25 cellular contexts compared by ENCODE assay signal in the genomic region with DNA sequence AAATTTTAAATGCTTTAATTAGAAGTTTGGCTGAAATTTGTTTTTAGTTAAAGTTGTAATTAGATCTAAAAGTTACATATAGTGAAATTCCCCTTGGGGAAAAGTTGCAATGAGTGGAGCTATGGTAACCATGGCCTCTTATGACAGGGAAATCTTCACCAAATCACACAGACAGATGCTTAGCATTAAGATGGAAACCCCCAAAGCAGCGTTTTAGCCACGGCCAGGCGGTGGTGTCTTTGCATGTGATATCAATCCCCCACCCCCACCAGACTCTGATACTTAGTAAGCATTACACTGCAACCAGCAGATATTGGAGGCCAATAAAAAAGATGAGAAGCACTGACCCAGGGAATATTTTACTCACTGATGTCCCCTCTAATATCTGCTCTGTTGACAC.
"Had no signal": no experiment of that assay in that cellular context is flagged by ENCODE, and none has a peak within 500 bp of the region (broad histone marks: within the 10 kb centered on the region; RNA-seq: fewer than 3 reads in every experiment).

No MANE protein-coding gene starts in this region.

- H3K27ac ChIP-seq: coronary artery, epithelial cell of prostate, gastroesophageal sphincter, prostate gland, testis, uterus had no signal

- H3K27me3 ChIP-seq: gastroesophageal sphincter, testis, uterus had no signal

- H3K27ac Mint-ChIP-seq: activated CD4-positive, alpha-beta T cell treated with anti-CD3 and anti-CD28 coated beads for 36 hours; activated naive CD8-positive, alpha-beta T cell treated with anti-CD3 and anti-CD28 coated beads, Interleukin-2, amount 10 ng/mL, durations not matched to agents 7 days and 5 days; mesothelial cell of epicardium; WTC11 had no signal

- H3K4me3 ChIP-seq: coronary artery, gastroesophageal sphincter, prostate gland, testis, uterus had no signal

- DNase-seq: activated CD4-positive, alpha-beta T cell treated with anti-CD3 and anti-CD28 coated beads for 36 hours; activated CD4-positive, alpha-beta T cell treated with anti-CD3 and anti-CD28 coated beads, Interleukin-2, amount 50 U/mL, for 4 hours; activated CD8-positive, alpha-beta memory T cell treated with anti-CD3 and anti-CD28 coated beads for 24 hours; activated CD8-positive, alpha-beta memory T cell treated with anti-CD3 and anti-CD28 coated beads, Interleukin-2, amount 50 U/mL, for 4 hours; activated naive CD8-positive, alpha-beta T cell treated with anti-CD3 and anti-CD28 coated beads, Interleukin-2, amount 10 ng/mL, durations not matched to agents 7 days and 5 days; activated T-cell treated with anti-CD3 and anti-CD28 coated beads, Interleukin-2, amount 50 U/mL, for 24 hours; amygdala; head of caudate nucleus; hypothalamus; left ventricle myocardium superior; mammary epithelial cell; natural killer cell; stimulated activated CD4-positive, alpha-beta T cell treated with anti-CD3 and anti-CD28 coated beads, Interleukin-4, amount 100 ng/mL, for 24 hours; T-helper 9 cell; testis; trophoblast cell; uterus had no signal

- FAIRE-seq: islet of Langerhans had no signal

- H3K9me3 ChIP-seq: gastroesophageal sphincter, prostate gland, testis, uterus had no signal

- H3K4me1 Mint-ChIP-seq: activated CD4-positive, alpha-beta T cell treated with anti-CD3 and anti-CD28 coated beads for 36 hours; activated naive CD8-positive, alpha-beta T cell treated with anti-CD3 and anti-CD28 coated beads, Interleukin-2, amount 10 ng/mL, durations not matched to agents 7 days and 5 days; activated T-helper 17 cell treated with anti-CD3 and anti-CD28 coated beads, Interleukin-2, amount 50 U/mL, for 72 hours; natural killer cell; WTC11 had no signal

- H3K27me3 Mint-ChIP-seq: activated CD4-positive, alpha-beta T cell treated with anti-CD3 and anti-CD28 coated beads for 36 hours; activated naive CD8-positive, alpha-beta T cell treated with anti-CD3 and anti-CD28 coated beads, Interleukin-2, amount 10 ng/mL, durations not matched to agents 7 days and 5 days; activated T-cell treated with anti-CD3 and anti-CD28 coated beads, Interleukin-2, amount 50 U/mL, for 24 hours; activated T-helper 17 cell treated with anti-CD3 and anti-CD28 coated beads, Interleukin-2, amount 50 U/mL, for 72 hours had no signal

- ATAC-seq: activated CD4-positive, alpha-beta T cell treated with anti-CD3 and anti-CD28 coated beads for 36 hours; activated T-helper 17 cell treated with anti-CD3 and anti-CD28 coated beads, Interleukin-2, amount 50 U/mL, for 72 hours; gastroesophageal sphincter; left ventricle myocardium superior; WTC11 had no signal

- H3K4me1 ChIP-seq: gastroesophageal sphincter, prostate gland, testis, uterus had no signal

- H3K9me3 Mint-ChIP-seq: activated naive CD8-positive, alpha-beta T cell treated with anti-CD3 and anti-CD28 coated beads, Interleukin-2, amount 10 ng/mL, durations not matched to agents 7 days and 5 days; activated T-cell treated with anti-CD3 and anti-CD28 coated beads, Interleukin-2, amount 50 U/mL, for 24 hours; activated T-helper 17 cell treated with anti-CD3 and anti-CD28 coated beads, Interleukin-2, amount 50 U/mL, for 72 hours; mesothelial cell of epicardium; natural killer cell; WTC11 had no signal

- H3K36me3 ChIP-seq: uterus had no signal

- H3K4me3 Mint-ChIP-seq: activated CD4-positive, alpha-beta T cell treated with anti-CD3 and anti-CD28 coated beads for 36 hours; activated naive CD8-positive, alpha-beta T cell treated with anti-CD3 and anti-CD28 coated beads, Interleukin-2, amount 10 ng/mL, durations not matched to agents 7 days and 5 days; activated T-cell treated with anti-CD3 and anti-CD28 coated beads, Interleukin-2, amount 50 U/mL, for 24 hours; activated T-helper 17 cell treated with anti-CD3 and anti-CD28 coated beads, Interleukin-2, amount 50 U/mL, for 72 hours; mesothelial cell of epicardium; natural killer cell; WTC11 had no signal
